In the genomic region with DNA sequence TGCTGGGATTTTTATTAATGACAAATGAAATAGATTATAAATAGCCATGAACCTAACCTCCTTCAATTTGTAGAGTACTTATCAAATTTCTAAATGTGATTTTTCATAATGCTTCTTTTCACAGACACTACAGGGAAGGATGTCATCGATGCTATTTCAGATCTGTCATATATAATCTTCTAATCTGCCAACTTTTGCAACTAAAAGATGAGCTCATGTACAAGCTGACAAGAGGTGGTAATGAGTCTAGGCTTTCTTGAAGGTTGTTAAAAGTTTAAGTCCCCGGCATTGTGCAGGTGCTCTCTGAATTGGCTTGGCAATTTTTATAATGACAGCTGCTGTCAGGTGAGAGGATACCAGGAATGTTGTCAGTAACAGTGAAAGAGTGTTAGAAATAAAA, we compare ENCODE assay signal across 9 cellular contexts.
"Had no signal": no experiment of that assay in that cellular context is flagged by ENCODE, and none has a peak within 500 bp of the region (broad histone marks: within the 10 kb centered on the region; RNA-seq: fewer than 3 reads in every experiment).

No MANE protein-coding gene starts in this region.

- H3K27ac Mint-ChIP-seq: GM23338, H9, HFFc6 had no signal

- H3K4me1 Mint-ChIP-seq: GM23338, H9 had no signal

- DNase-seq: GM23248, GOT3, H7, H9, HCEC 1CT, HFFc6 had no signal

- H2AFZ ChIP-seq: GM23248, GM23338 had no signal

- H3K9me3 Mint-ChIP-seq: GM23338, H9 had no signal

- H3K9ac ChIP-seq: GM23248 had no signal

- H3K9me3 ChIP-seq: HAP-1 had no signal

- H3K4me2 ChIP-seq: GM23338 had no signal

- H3K27ac ChIP-seq: GM23248 had no signal

- ATAC-seq: GM23338, HCT116 had no signal

- H3K4me3 ChIP-seq: GM23248, GM23338, HAP-1 had no signal

- H3K4me1 ChIP-seq: HAP-1 had no signal

- H3K36me3 ChIP-seq: HAP-1 had no signal

- H3K4me3 Mint-ChIP-seq: GM23338, H9, HFFc6 had no signal
